ENCODE assay signal across 11 cellular contexts in genomic region chr9:27676827-27677226, GRCh38.
"Had no signal": no experiment of that assay in that cellular context is flagged by ENCODE, and none has a peak within 500 bp of the region (broad histone marks: within the 10 kb centered on the region; RNA-seq: fewer than 3 reads in every experiment).

No MANE protein-coding gene starts in this region.

- DNase-seq: GM23248, GOT3, H7, H9, HCEC 1CT, HFFc6 had no signal

- FAIRE-seq: H1, H54 had no signal

- H3K4me2 ChIP-seq: GM23338 had no signal

- H3K36me3 ChIP-seq: HAP-1 had no signal

- H2AFZ ChIP-seq: GM23248, GM23338 had no signal

- H3K27ac ChIP-seq: GM23248 had no signal

- ATAC-seq: GM23338, HCT116 had no signal

- H3K4me1 ChIP-seq: HAP-1 had no signal

- H3K9ac ChIP-seq: GM23248 had no signal

- H3K9me3 ChIP-seq: HAP-1 had no signal

- H3K4me3 ChIP-seq: GM23248, GM23338, HAP-1 had no signal
